ENCODE assay signal across 35 cellular contexts in genomic region chr15:37984368-37984767, GRCh38. TPM values are rescaled to one million over a fixed set of nuclear protein-coding genes. Genes with fewer than 3 reads are reported as not detected.
"Had no signal": no experiment of that assay in that cellular context is flagged by ENCODE, and none has a peak within 500 bp of the region (broad histone marks: within the 10 kb centered on the region; RNA-seq: fewer than 3 reads in every experiment).

No MANE protein-coding gene starts in this region.

- H3K27ac ChIP-seq: adrenal gland, body of pancreas, cardiac muscle cell, coronary artery, dorsolateral prefrontal cortex, esophagus squamous epithelium, WERI-Rb-1 had no signal

- H3K36me3 ChIP-seq: adrenal gland, cardiac muscle cell, esophagus squamous epithelium, WERI-Rb-1 had no signal

- DNase-seq: activated B cell treated with CpG ODN at 0.5 μM for 24 hours; activated CD4-positive, alpha-beta T cell treated with anti-CD3 and anti-CD28 coated beads for 48 hours; activated CD4-positive, alpha-beta T cell treated with anti-CD3 and anti-CD28 coated beads, Interleukin-2, amount 50 U/mL, for 1 hour; activated CD4-positive, alpha-beta T cell treated with anti-CD3 and anti-CD28 coated beads, Interleukin-2, amount 50 U/mL, for 48 hours; activated CD8-positive, alpha-beta memory T cell treated with anti-CD3 and anti-CD28 coated beads for 24 hours; activated CD8-positive, alpha-beta T cell treated with anti-CD3 and anti-CD28 coated beads for 36 hours; activated effector memory CD4-positive, alpha-beta T cell treated with Interleukin-2 at 50 U/mL for 16 hours; activated gamma-delta T cell treated with Interleukin-2 at 50 U/mL for 16 hours; activated naive CD4-positive, alpha-beta T cell treated with anti-CD3 and anti-CD28 coated beads for 36 hours; activated naive CD8-positive, alpha-beta T cell treated with anti-CD3 and anti-CD28 coated beads for 36 hours; activated naive CD8-positive, alpha-beta T cell treated with anti-CD3 and anti-CD28 coated beads, Interleukin-2, amount 50 U/mL, for 24 hours; activated T-cell treated with anti-CD3 and anti-CD28 coated beads, Interleukin-2, amount 50 U/mL, for 4 hours; adrenal gland; amygdala; aorta; body of pancreas; central memory CD4-positive, alpha-beta T cell; cerebellar nuclear complex; dorsolateral prefrontal cortex; effector memory CD4-positive, alpha-beta T cell; endodermal cell; esophagus squamous epithelium; head of caudate nucleus; T-helper 2 cell; WERI-Rb-1 had no signal

- H3K4me3 ChIP-seq: adrenal gland, body of pancreas, cardiac muscle cell, coronary artery, dorsolateral prefrontal cortex, esophagus squamous epithelium had no signal

- ATAC-seq: activated CD4-positive, CD25-positive, alpha-beta regulatory T cell treated with anti-CD3 and anti-CD28 coated beads, Interleukin-2, amount 50 U/mL, for 24 hours; activated CD8-positive, alpha-beta T cell treated with anti-CD3 and anti-CD28 coated beads for 36 hours; activated naive CD8-positive, alpha-beta T cell treated with anti-CD3 and anti-CD28 coated beads, Interleukin-2, amount 50 U/mL, for 24 hours; activated T-cell treated with anti-CD3 and anti-CD28 coated beads, Interleukin-2, amount 50 U/mL, for 4 hours; activated T-helper 17 cell treated with anti-CD3 and anti-CD28 coated beads, Interleukin-2, amount 50 U/mL, for 72 hours; body of pancreas had no signal

- H3K27me3 ChIP-seq: adrenal gland, body of pancreas, cardiac muscle cell, dorsolateral prefrontal cortex, esophagus squamous epithelium had no signal

- FAIRE-seq: frontal cortex, TTC549 had no signal

- H3K4me1 ChIP-seq: adrenal gland, body of pancreas, esophagus squamous epithelium had no signal

- H3K9me3 ChIP-seq: body of pancreas had no signal

RNA-seq across cellular contexts. Expression of gene TMCO5A, which starts 49.9 kb away (rescaled TPM):
- total RNA-seq: activated B cell treated with CpG ODN at 0.5 μM for 24 hours; activated CD8-positive, alpha-beta T cell treated with anti-CD3 and anti-CD28 coated beads for 36 hours; activated naive CD4-positive, alpha-beta T cell treated with anti-CD3 and anti-CD28 coated beads for 36 hours; activated naive CD8-positive, alpha-beta T cell treated with anti-CD3 and anti-CD28 coated beads for 36 hours; activated T-cell treated with anti-CD3 and anti-CD28 coated beads, Interleukin-2, amount 50 U/mL, for 4 hours; activated T-helper 17 cell treated with anti-CD3 and anti-CD28 coated beads, Interleukin-2, amount 50 U/mL, for 72 hours; adrenal gland; aorta; body of pancreas; cardiac muscle cell; dorsolateral prefrontal cortex; endodermal cell; esophagus squamous epithelium; fibroblast of lung; fibroblast of villous mesenchyme; frontal cortex; T-helper 1 cell treated with Interleukin-12 subunit alpha and Interleukin-12 subunit beta and Interleukin-4 antibody, amounts not matched to agents 30 ng/mL and 1 ng/mL, for 36 hours had no signal
- polyA plus RNA-seq: adrenal gland, aorta, cardiac muscle cell, esophagus, fibroblast of lung had no signal
